29 cellular contexts compared by ENCODE assay signal in the genomic region with DNA sequence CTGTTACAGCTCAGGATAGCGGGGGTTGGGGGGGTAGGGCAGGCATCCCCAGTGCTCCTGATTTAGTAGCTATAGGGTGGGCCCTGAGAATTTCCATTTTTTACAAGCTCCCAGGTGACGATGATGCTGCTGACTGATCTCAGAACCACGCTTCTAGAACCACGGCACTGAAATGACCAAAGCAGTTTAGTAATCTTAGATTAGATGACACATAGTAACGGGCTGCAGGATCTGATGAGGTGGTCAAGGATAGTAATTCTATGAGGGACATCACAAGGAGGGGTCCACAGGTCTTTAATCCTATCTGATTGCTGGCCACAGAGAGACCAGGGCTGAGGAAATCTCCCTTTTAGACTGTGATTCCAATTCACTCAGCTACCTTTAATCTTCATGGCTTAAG.
"Had no signal": no experiment of that assay in that cellular context is flagged by ENCODE, and none has a peak within 500 bp of the region (broad histone marks: within the 10 kb centered on the region; RNA-seq: fewer than 3 reads in every experiment).

No MANE protein-coding gene starts in this region.

- H3K27me3 ChIP-seq: colonic mucosa, dorsolateral prefrontal cortex, esophagus muscularis mucosa, esophagus squamous epithelium, foreskin keratinocyte, gastrocnemius medialis, gastroesophageal sphincter, heart left ventricle, heart right ventricle had no signal

- H3K27ac Mint-ChIP-seq: dendritic cell treated with granulocyte-macrophage colony-stimulating factor and Interleukin-4, amounts not matched to agents 40 ng/mL and 50 ng/mL, for 4 days; endodermal cell had no signal

- ATAC-seq: effector memory CD8-positive, alpha-beta T cell; esophagus mucosa; foreskin keratinocyte; gastrocnemius medialis; gastroesophageal sphincter; heart left ventricle; heart right ventricle had no signal

- H3K4me3 Mint-ChIP-seq: dendritic cell treated with granulocyte-macrophage colony-stimulating factor and Interleukin-4, amounts not matched to agents 40 ng/mL and 50 ng/mL, for 4 days; effector memory CD8-positive, alpha-beta T cell; endodermal cell had no signal

- H3K9me3 ChIP-seq: colonic mucosa, esophagus muscularis mucosa, esophagus squamous epithelium, gastrocnemius medialis, gastroesophageal sphincter, heart left ventricle, heart right ventricle had no signal

- H3K9me3 Mint-ChIP-seq: effector memory CD8-positive, alpha-beta T cell had no signal

- DNase-seq: colonic mucosa; cortex of kidney; dermis blood vessel endothelial cell; dorsolateral prefrontal cortex; effector CD4-positive, alpha-beta T cell; effector CD8-positive, alpha-beta T cell; effector memory CD4-positive, alpha-beta T cell; effector memory CD8-positive, alpha-beta T cell; endodermal cell; erythroblast; esophagus squamous epithelium; foreskin fibroblast; foreskin keratinocyte; foreskin melanocyte; gastrocnemius medialis; glutamatergic neuron; head of caudate nucleus; heart left ventricle; heart right ventricle had no signal

- H3K27me3 Mint-ChIP-seq: effector memory CD8-positive, alpha-beta T cell had no signal

- FAIRE-seq: colon, endometrium, endothelial cell of umbilical vein, frontal cortex had no signal

- H3K4me3 ChIP-seq: colonic mucosa, coronary artery, dorsolateral prefrontal cortex, esophagus muscularis mucosa, esophagus squamous epithelium, gastrocnemius medialis, gastroesophageal sphincter, heart left ventricle, heart right ventricle had no signal

- H3K4me1 ChIP-seq: colonic mucosa, esophagus squamous epithelium, foreskin keratinocyte had no signal

- H3K27ac ChIP-seq: colonic mucosa, coronary artery, dorsolateral prefrontal cortex, epithelial cell of prostate, esophagus muscularis mucosa, esophagus squamous epithelium, foreskin keratinocyte, gastrocnemius medialis, gastroesophageal sphincter, heart left ventricle, heart right ventricle had no signal

- H3K36me3 ChIP-seq: colonic mucosa, esophagus muscularis mucosa, esophagus squamous epithelium, gastrocnemius medialis, gastroesophageal sphincter, heart left ventricle, heart right ventricle had no signal
